In genomic region chr1:179510038-179510437, GRCh38 we compare ENCODE assay signal across 16 cellular contexts.
DNase-seq lines count a peak whose midpoint lies in the region; ATAC-seq and TF ChIP-seq lines count a peak whose summit lies in the region.
"Had no signal": no experiment of that assay in that cellular context is flagged by ENCODE, and none has a peak within 500 bp of the region (broad histone marks: within the 10 kb centered on the region; RNA-seq: fewer than 3 reads in every experiment).

No MANE protein-coding gene starts in this region.

- H3K27ac Mint-ChIP-seq in memory B cell = peak overlapping the region; percentile 46
- H3K27ac Mint-ChIP-seq: activated T-helper 2 cell treated with anti-CD3 and anti-CD28 coated beads, Interferon-gamma antibody, Interleukin-2, Interleukin-4, amounts not matched to agents 10 μg/mL and 5 μg/mL and 100 μg/mL, durations not matched to agents 14 hours and 24 hours and 36 hours; T-helper 17 cell had no signal

- peak overlapping the region; percentile 31 for H3K4me3 Mint-ChIP-seq in memory B cell
- H3K4me3 Mint-ChIP-seq: T-helper 17 cell had no signal

- H3K36me3 ChIP-seq in colonic mucosa = no peaks in the 10 kb centered on the region

- H3K4me3 ChIP-seq in colonic mucosa = no peak overlapping the region

- TF ChIP-seq CTCF in colonic mucosa (IDR thresholded peaks at IDR 0.05) = no peak

- H3K36me3 Mint-ChIP-seq in memory B cell = no peaks in the 10 kb centered on the region

- peaks cover 7% of the 10 kb centered on the region for H3K4me1 Mint-ChIP-seq in memory B cell
- H3K4me1 Mint-ChIP-seq: T-helper 17 cell had no signal

- DNase-seq in memory B cell (ENCODE audit: low spot score in 2 of 2) (peak in 1 of 2 donors; percentile 24), SKM-1 (lab: John Stamatoyannopoulos, UW; ENCODE audit: unreplicated experiment) (no peak), kidney glomerular epithelial cell (lab: John Stamatoyannopoulos, UW) (no peak), colonic mucosa (no peak)
- DNase-seq in activated CD4-positive, alpha-beta T cell treated with anti-CD3 and anti-CD28 coated beads for 48 hours = no peak
- DNase-seq: IMR-90, midbrain, NCI-H1436 treated with DMSO at 0.1 percent for 48 hours, NCI-H510A treated with DMSO at 0.1 percent for 48 hours, occipital lobe, T-helper 17 cell had no signal

- H3K4me1 ChIP-seq in colonic mucosa = no peaks in the 10 kb centered on the region

- ATAC-seq in GM18858 (IDR thresholded peaks at IDR 0.05; ENCODE audit: unreplicated experiment) (peak; percentile 69), GM21576 (IDR thresholded peaks at IDR 0.05; ENCODE audit: unreplicated experiment) (peak; percentile 97), HG03280 (IDR thresholded peaks at IDR 0.05; ENCODE audit: unreplicated experiment) (peak; percentile 54), memory B cell (ENCODE audit: low read depth) (peak; percentile 99)
- ATAC-seq: T-helper 17 cell had no signal

- no peak overlapping the region for H3K27ac ChIP-seq in colonic mucosa
- H3K27ac ChIP-seq: RWPE1 had no signal

- no peaks in the 10 kb centered on the region for H3K27me3 ChIP-seq in colonic mucosa

- H3K9ac ChIP-seq in colonic mucosa (ENCODE audit: low read depth in 2 of 2, low read length in 2 of 2) = no peak overlapping the region

- H3K9me3 Mint-ChIP-seq in memory B cell = peaks cover 2% of the 10 kb centered on the region
- H3K9me3 Mint-ChIP-seq: activated T-helper 2 cell treated with anti-CD3 and anti-CD28 coated beads, Interferon-gamma antibody, Interleukin-2, Interleukin-4, amounts not matched to agents 10 μg/mL and 5 μg/mL and 100 μg/mL, durations not matched to agents 14 hours and 24 hours and 36 hours had no signal

- no peaks in the 10 kb centered on the region for H3K27me3 Mint-ChIP-seq in memory B cell
- H3K27me3 Mint-ChIP-seq: T-helper 17 cell had no signal

- no peaks in the 10 kb centered on the region for H3K9me3 ChIP-seq in colonic mucosa

- intact Hi-C loops in colonic mucosa (cut with DNase I) = no loop called here
